ENCODE assay signal across 24 cellular contexts in genomic region chr13:67557642-67558241, GRCh38.
A peak's percentile ranks its signal among the peaks of the same experiment; 100 is the strongest.
DNase-seq lines count a peak whose midpoint lies in the region; ATAC-seq and TF ChIP-seq lines count a peak whose summit lies in the region.
"Had no signal": no experiment of that assay in that cellular context is flagged by ENCODE, and none has a peak within 500 bp of the region (broad histone marks: within the 10 kb centered on the region; RNA-seq: fewer than 3 reads in every experiment).

No MANE protein-coding gene starts in this region.

- TF ChIP-seq CTCF in NB4 (IDR thresholded peaks at IDR 0.05; ENCODE audit: low read depth, low read length) (no peak), WTC11 (IDR thresholded peaks at IDR 0.05) (no peak), nephron progenitor cell (IDR thresholded peaks at IDR 0.05) (no peak)

- TF ChIP-seq POLR2A in NB4 (IDR thresholded peaks at IDR 0.05; ENCODE audit: extremely low read depth, insufficient read length) = no peak

- H3K4me3 Mint-ChIP-seq in WTC11 (no peak overlapping the region), nephron progenitor cell (no peak overlapping the region)
- H3K4me3 Mint-ChIP-seq in natural killer cell treated with Interleukin-12 subunit alpha and Interleukin-12 subunit beta and Interleukin-15 and Interleukin-18, amount 100 ng/mL, for 72 hours = no peak overlapping the region
- H3K4me3 Mint-ChIP-seq: HFFc6; IgD-negative memory B cell; mesothelial cell of epicardium; naive thymus-derived CD8-positive, alpha-beta T cell had no signal

- H3K27ac Mint-ChIP-seq in WTC11 (no peak overlapping the region), nephron progenitor cell (no peak overlapping the region)
- H3K27ac Mint-ChIP-seq in natural killer cell treated with Interleukin-12 subunit alpha and Interleukin-12 subunit beta and Interleukin-15 and Interleukin-18, amount 100 ng/mL, for 72 hours = no peak overlapping the region
- H3K27ac Mint-ChIP-seq: HFFc6; IgD-negative memory B cell; mesothelial cell of epicardium; naive thymus-derived CD8-positive, alpha-beta T cell had no signal

- H3K9me3 Mint-ChIP-seq in WTC11 (peaks cover 24% of the 10 kb centered on the region), nephron progenitor cell (peaks cover 18% of the 10 kb centered on the region)
- peaks cover 11% of the 10 kb centered on the region for H3K9me3 Mint-ChIP-seq in natural killer cell treated with Interleukin-12 subunit alpha and Interleukin-12 subunit beta and Interleukin-15 and Interleukin-18, amount 100 ng/mL, for 72 hours

- no peak for ATAC-seq in WTC11
- ATAC-seq in GM19023 (IDR thresholded peaks at IDR 0.05; ENCODE audit: unreplicated experiment) = no peak
- ATAC-seq in natural killer cell treated with Interleukin-12 subunit alpha and Interleukin-12 subunit beta and Interleukin-15 and Interleukin-18, amount 100 ng/mL, for 72 hours = no peak
- ATAC-seq: naive thymus-derived CD8-positive, alpha-beta T cell; stimulated activated naive CD8-positive, alpha-beta T cell treated with anti-CD3 and anti-CD28 coated beads, Interleukin-15, Interleukin-2, amounts not matched to agents 100 U/mL and 50 U/mL, for 24 hours had no signal

- H3K36me3 Mint-ChIP-seq in WTC11 (peaks cover 7% of the 10 kb centered on the region), nephron progenitor cell (ENCODE audit: low read depth) (peaks cover 5% of the 10 kb centered on the region)
- H3K36me3 Mint-ChIP-seq in natural killer cell treated with Interleukin-12 subunit alpha and Interleukin-12 subunit beta and Interleukin-15 and Interleukin-18, amount 100 ng/mL, for 72 hours = peaks cover 13% of the 10 kb centered on the region

- H3K4me1 Mint-ChIP-seq in WTC11 (no peaks in the 10 kb centered on the region), nephron progenitor cell (no peaks in the 10 kb centered on the region)
- H3K4me1 Mint-ChIP-seq in natural killer cell treated with Interleukin-12 subunit alpha and Interleukin-12 subunit beta and Interleukin-15 and Interleukin-18, amount 100 ng/mL, for 72 hours (ENCODE audit: low read depth in 2 of 2) = no peaks in the 10 kb centered on the region
- H3K4me1 Mint-ChIP-seq: IgD-negative memory B cell; mesothelial cell of epicardium; naive thymus-derived CD8-positive, alpha-beta T cell had no signal

- CTCF ChIA-PET in WTC11 (lab: Charles Lee) = no interaction called here

- peak; percentile 21 for DNase-seq in A172 (ENCODE audit: low spot score)
- peak; percentile 8 for DNase-seq in H4 (ENCODE audit: low spot score)
- peak; percentile 4 for DNase-seq in NB4 (ENCODE audit: low read depth)
- DNase-seq in WTC11 (ENCODE audit: low spot score) = no peak
- no peak for DNase-seq in natural killer cell treated with Interleukin-12 subunit alpha and Interleukin-12 subunit beta and Interleukin-15 and Interleukin-18, amount 100 ng/mL, for 72 hours (ENCODE audit: low spot score)
- no peak for DNase-seq in nephron progenitor cell
- no peak for DNase-seq in activated naive CD4-positive, alpha-beta T cell (lab: John Stamatoyannopoulos, UW)
- DNase-seq: activated CD4-positive, CD25-positive, alpha-beta regulatory T cell; activated naive CD4-positive, alpha-beta T cell treated with anti-CD3 and anti-CD28 coated beads, Interleukin-2, amount 50 U/mL, for 16 hours; amygdala; C1 segment of cervical spinal cord; Caco-2; effector CD4-positive, alpha-beta T cell; HFFc6; left ventricle myocardium inferior; MG63; naive thymus-derived CD8-positive, alpha-beta T cell; NCI-H187 treated with DMSO at 0.1 percent for 48 hours; NCI-H2227 treated with DMSO at 0.1 percent for 48 hours; stimulated activated naive CD8-positive, alpha-beta T cell treated with anti-CD3 and anti-CD28 coated beads, Interleukin-15, Interleukin-2, amounts not matched to agents 100 U/mL and 50 U/mL, for 24 hours had no signal

- no peaks in the 10 kb centered on the region for H3K27me3 Mint-ChIP-seq in WTC11 (ENCODE audit: low read depth)
- no peaks in the 10 kb centered on the region for H3K27me3 Mint-ChIP-seq in natural killer cell treated with Interleukin-12 subunit alpha and Interleukin-12 subunit beta and Interleukin-15 and Interleukin-18, amount 100 ng/mL, for 72 hours
- H3K27me3 Mint-ChIP-seq in nephron progenitor cell (ENCODE audit: low read depth, poor library complexity) = no peaks in the 10 kb centered on the region
- H3K27me3 Mint-ChIP-seq: IgD-negative memory B cell had no signal

- POLR2A ChIA-PET in WTC11 (lab: Charles Lee) = no interaction called here

- H3K4me3 ChIP-seq in NB4 (ENCODE audit: low read depth, low read length) = no peak overlapping the region
- H3K4me3 ChIP-seq: left ventricle myocardium inferior, MG63, thoracic aorta had no signal

TF ChIP-seq in WTC11, 78 proteins besides CTCF, POLR2A, EP300 and RAD21:
- TF ChIP-seq ZNF317 (CRISPR knock-in tag; IDR thresholded peaks at IDR 0.05; ENCODE audit: borderline replicate concordance, low read depth) (peak; percentile 96), ZNF671 (CRISPR knock-in tag; IDR thresholded peaks at IDR 0.05) (no peak)

Comparison
In these comparisons a context has a peak if more than half of its experiments do, and no peak if none do; other contexts are left out.
1. DNase-seq: peak in A172 (single experiment), H4 (single experiment) and NB4 (single experiment); none in WTC11 (single experiment), natural killer cell treated with Interleukin-12 subunit alpha and Interleukin-12 subunit beta and Interleukin-15 and Interleukin-18, amount 100 ng/mL, for 72 hours (single experiment), nephron progenitor cell (single experiment) and activated naive CD4-positive, alpha-beta T cell (0 of 4).